In the genomic region with DNA sequence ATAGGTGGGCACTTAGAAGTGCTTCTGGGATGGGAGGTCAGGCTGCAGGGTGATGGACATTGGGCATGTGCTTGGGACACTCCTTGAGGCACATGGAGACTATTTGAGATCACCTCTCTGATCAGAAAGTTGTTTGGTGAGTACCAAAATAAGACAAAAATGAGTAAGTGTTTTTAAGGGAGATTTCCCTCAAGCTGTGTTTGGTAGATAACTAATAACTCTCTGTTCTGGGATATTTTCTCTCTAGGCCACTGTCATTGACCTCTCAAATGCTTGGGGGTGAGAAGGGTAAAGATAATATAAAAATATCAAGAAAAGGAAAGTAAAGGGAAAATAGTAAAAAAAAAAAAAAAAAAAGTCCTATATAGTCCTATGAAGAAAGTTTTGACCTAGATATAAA, we compare ENCODE assay signal across 16 cellular contexts.
A peak's percentile ranks its signal among the peaks of the same experiment; 100 is the strongest.
DNase-seq lines count a peak whose midpoint lies in the region; ATAC-seq and TF ChIP-seq lines count a peak whose summit lies in the region.
"Had no signal": no experiment of that assay in that cellular context is flagged by ENCODE, and none has a peak within 500 bp of the region (broad histone marks: within the 10 kb centered on the region; RNA-seq: fewer than 3 reads in every experiment).

No MANE protein-coding gene starts in this region.

- TF ChIP-seq CTCF in cardiac muscle cell (IDR thresholded peaks at IDR 0.05; ENCODE audit: low read depth, low read length) (no peak), heart right ventricle (IDR thresholded peaks at IDR 0.05) (no peak), IMR-90 (conservative IDR thresholded peaks at IDR 0.05; ENCODE audit: low read depth, low read length) (no peak), osteocyte (IDR thresholded peaks at IDR 0.05) (no peak), type B pancreatic cell (conservative IDR thresholded peaks at IDR 0.05) (no peak)

- no peak overlapping the region for H2AFZ ChIP-seq in IMR-90 (replicated peaks; ENCODE audit: low read length, poor library complexity)

- H3K79me1 ChIP-seq in IMR-90 (ENCODE audit: low read depth in 1 of 2, low read length in 2 of 2), result peaks cover 38 to 81% of the 10 kb centered on the region in 2 experiments

- H3K27ac Mint-ChIP-seq in osteocyte (ENCODE audit: unreplicated experiment) (peak overlapping the region; percentile 27), type B pancreatic cell (peak overlapping the region; percentile 48)
- no peak overlapping the region for H3K27ac Mint-ChIP-seq in activated T-helper 2 cell treated with anti-CD3 and anti-CD28 coated beads, Interferon-gamma antibody, Interleukin-2, Interleukin-4, amounts not matched to agents 10 μg/mL and 5 μg/mL and 100 μg/mL, durations not matched to agents 14 hours and 24 hours and 36 hours
- H3K27ac Mint-ChIP-seq: B cell; CD4-positive, alpha-beta T cell had no signal

- no peak overlapping the region for H3K4ac ChIP-seq in IMR-90 (ENCODE audit: low read depth, low read length)

- intact Hi-C loops in heart right ventricle (cut with DNase I) (no loop called here), IMR-90 (cut with micrococcal nuclease) (no loop called here)
- intact Hi-C loops in activated T-helper 2 cell treated with anti-CD3 and anti-CD28 coated beads, Interferon-gamma antibody, Interleukin-2, Interleukin-4, amounts not matched to agents 10 μg/mL and 5 μg/mL and 100 μg/mL, durations not matched to agents 14 hours and 24 hours and 36 hours (cut with micrococcal nuclease), result no loop called here

- no peak overlapping the region for H4K5ac ChIP-seq in IMR-90 (ENCODE audit: low read depth, low read length)

- no TSS peak for BruUV-seq in IMR-90 (replicated peaks; lab: Mats Ljungman, UMichigan)

- H3K36me3 Mint-ChIP-seq in osteocyte (ENCODE audit: unreplicated experiment) (peaks cover 2% of the 10 kb centered on the region), type B pancreatic cell (peaks cover 8% of the 10 kb centered on the region)
- no peaks in the 10 kb centered on the region for H3K36me3 Mint-ChIP-seq in activated T-helper 2 cell treated with anti-CD3 and anti-CD28 coated beads, Interferon-gamma antibody, Interleukin-2, Interleukin-4, amounts not matched to agents 10 μg/mL and 5 μg/mL and 100 μg/mL, durations not matched to agents 14 hours and 24 hours and 36 hours (ENCODE audit: low read depth)

- no peaks in the 10 kb centered on the region for H3K36me3 ChIP-seq in cardiac muscle cell
- peaks cover 0 to 11% (median 0%) of the 10 kb centered on the region in 9 donors for H3K36me3 ChIP-seq in heart right ventricle
- peaks cover 17% of the 10 kb centered on the region for H3K36me3 ChIP-seq in IMR-90 (ENCODE audit: control insufficient read depth, insufficient read depth, low read length)

- no peak for ATAC-seq in heart right ventricle
- no peak for ATAC-seq in IMR-90 (ENCODE audit: low read depth)

- no peaks in the 10 kb centered on the region for H3K9me3 Mint-ChIP-seq in osteocyte (ENCODE audit: unreplicated experiment)
- H3K9me3 Mint-ChIP-seq in type B pancreatic cell, result peaks cover 5% of the 10 kb centered on the region
- H3K9me3 Mint-ChIP-seq in activated T-helper 2 cell treated with anti-CD3 and anti-CD28 coated beads, Interferon-gamma antibody, Interleukin-2, Interleukin-4, amounts not matched to agents 10 μg/mL and 5 μg/mL and 100 μg/mL, durations not matched to agents 14 hours and 24 hours and 36 hours, result no peaks in the 10 kb centered on the region
- H3K9me3 Mint-ChIP-seq: CD4-positive, alpha-beta T cell; H9 had no signal

- H3K9me3 ChIP-seq in cardiac muscle cell (ENCODE audit: low read depth), result no peaks in the 10 kb centered on the region
- no peaks in the 10 kb centered on the region for H3K9me3 ChIP-seq in heart right ventricle
- H3K9me3 ChIP-seq in IMR-90 (ENCODE audit: control insufficient read depth, insufficient read depth, low read length), result no peaks in the 10 kb centered on the region

- peaks cover 69% of the 10 kb centered on the region for H4K20me1 ChIP-seq in IMR-90 (ENCODE audit: insufficient read depth, low read length)

- in situ Hi-C loops in IMR-90 (cut with MboI; ENCODE audit: low sequenced_read_pairs), result no loop called here

- H3K27me3 ChIP-seq in cardiac muscle cell (no peaks in the 10 kb centered on the region), heart right ventricle (no peaks in the 10 kb centered on the region), IMR-90 (ENCODE audit: control insufficient read depth, insufficient read depth, low read length) (no peaks in the 10 kb centered on the region)

- no peaks in the 10 kb centered on the region for H3K27me3 Mint-ChIP-seq in osteocyte (ENCODE audit: unreplicated experiment)
- no peaks in the 10 kb centered on the region for H3K27me3 Mint-ChIP-seq in type B pancreatic cell
- H3K27me3 Mint-ChIP-seq in activated T-helper 2 cell treated with anti-CD3 and anti-CD28 coated beads, Interferon-gamma antibody, Interleukin-2, Interleukin-4, amounts not matched to agents 10 μg/mL and 5 μg/mL and 100 μg/mL, durations not matched to agents 14 hours and 24 hours and 36 hours (ENCODE audit: low read depth), result peaks cover 11% of the 10 kb centered on the region
- H3K27me3 Mint-ChIP-seq: B cell had no signal

- H2BK20ac ChIP-seq in IMR-90 (ENCODE audit: low read depth, low read length), result no peak overlapping the region

- peak overlapping the region; percentile 84; the same call in 1 of the 2 replicates for H3K23ac ChIP-seq in IMR-90 (ENCODE audit: low read depth, low read length)

- H3K4me3 ChIP-seq in cardiac muscle cell, result no peak overlapping the region
- H3K4me3 ChIP-seq in heart right ventricle, result no peak overlapping the region
- no peak overlapping the region for H3K4me3 ChIP-seq in IMR-90 (ENCODE audit: insufficient read depth, low read depth, low read length)

- H3K4me3 Mint-ChIP-seq in osteocyte (ENCODE audit: unreplicated experiment), result no peak overlapping the region
- H3K4me3 Mint-ChIP-seq in type B pancreatic cell, result no peak overlapping the region
- H3K4me3 Mint-ChIP-seq in activated T-helper 2 cell treated with anti-CD3 and anti-CD28 coated beads, Interferon-gamma antibody, Interleukin-2, Interleukin-4, amounts not matched to agents 10 μg/mL and 5 μg/mL and 100 μg/mL, durations not matched to agents 14 hours and 24 hours and 36 hours (ENCODE audit: low read depth), result no peak overlapping the region
- H3K4me3 Mint-ChIP-seq: B cell; CD4-positive, alpha-beta T cell; H9 had no signal

- no peak overlapping the region for H2AK9ac ChIP-seq in IMR-90 (replicated peaks; ENCODE audit: low read depth, low read length, poor library complexity)

- H3K4me1 ChIP-seq in cardiac muscle cell (ENCODE audit: low read depth), result peaks cover 29% of the 10 kb centered on the region
- H3K4me1 ChIP-seq in heart right ventricle, result peaks cover 0 to 18% (median 3%) of the 10 kb centered on the region in 9 donors
- H3K4me1 ChIP-seq in IMR-90 (ENCODE audit: control insufficient read depth, insufficient read depth, low read length), result peaks cover 12% of the 10 kb centered on the region

- H3K27ac ChIP-seq in cardiac muscle cell (peak overlapping the region; percentile 26), heart right ventricle (no peak overlapping the region), IMR-90 (ENCODE audit: insufficient read depth, low read length) (no peak overlapping the region)

- no peak overlapping the region for H3K18ac ChIP-seq in IMR-90 (ENCODE audit: low read depth, low read length)

- no peak for DNase-seq in cardiac muscle cell (ENCODE audit: low read depth in 1 of 2, low spot score in 1 of 2)
- no peak for DNase-seq in heart right ventricle
- DNase-seq in IMR-90, result no peak
- no peak for DNase-seq in osteocyte (ENCODE audit: extremely low spot score, unreplicated experiment)
- DNase-seq in type B pancreatic cell (ENCODE audit: extremely low spot score, unreplicated experiment), result no peak
- no peak for DNase-seq in DMS153 treated with DMSO at 0.1 percent for 48 hours (lab: John Stamatoyannopoulos, UW; ENCODE audit: unreplicated experiment)
- DNase-seq in activated CD4-positive, alpha-beta T cell treated with anti-CD3 and anti-CD28 coated beads, Interleukin-2, amount 50 U/mL, for 4 hours, result no peak
- DNase-seq in activated T-helper 2 cell treated with anti-CD3 and anti-CD28 coated beads, Interferon-gamma antibody, Interleukin-2, Interleukin-4, amounts not matched to agents 10 μg/mL and 5 μg/mL and 100 μg/mL, durations not matched to agents 14 hours and 24 hours and 36 hours (ENCODE audit: low spot score), result no peak
- DNase-seq: 8988T; C1 segment of cervical spinal cord; CD4-positive, alpha-beta T cell; DND-41; GDM1; GOT3; H9 had no signal

- H4K91ac ChIP-seq in IMR-90 (ENCODE audit: insufficient read depth, low read depth, low read length), result no peak overlapping the region

- CTCF ChIA-PET in IMR-90 (lab: Yijun Ruan, JAX), result no interaction called here

- H2AK5ac ChIP-seq in IMR-90 (ENCODE audit: low read depth, low read length), result peak overlapping the region; percentile 62; the same call in 1 of the 2 replicates

- TF ChIP-seq POLR2A in IMR-90 (IDR thresholded peaks at IDR 0.05; ENCODE audit: low read depth, low read length), result no peak

- H3K4me1 Mint-ChIP-seq in osteocyte (ENCODE audit: unreplicated experiment) (peaks cover 64% of the 10 kb centered on the region), type B pancreatic cell (ENCODE audit: unreplicated experiment) (peaks cover 34% of the 10 kb centered on the region)
- H3K4me1 Mint-ChIP-seq in activated T-helper 2 cell treated with anti-CD3 and anti-CD28 coated beads, Interferon-gamma antibody, Interleukin-2, Interleukin-4, amounts not matched to agents 10 μg/mL and 5 μg/mL and 100 μg/mL, durations not matched to agents 14 hours and 24 hours and 36 hours (ENCODE audit: low read depth), result no peaks in the 10 kb centered on the region
- H3K4me1 Mint-ChIP-seq: B cell had no signal

- no peak overlapping the region for H4K8ac ChIP-seq in IMR-90 (ENCODE audit: low read depth in 2 of 2, low read length in 2 of 2)

- H2BK120ac ChIP-seq in IMR-90 (ENCODE audit: low read depth, low read length), result no peak overlapping the region

- H2BK5ac ChIP-seq in IMR-90 (ENCODE audit: low read depth, low read length, poor library complexity, severe bottlenecking), result no peak overlapping the region

- dilution Hi-C loops in IMR-90 (cut with HindIII; ENCODE audit: low sequenced_read_pairs, unreplicated experiment), result no loop called here

- H2BK15ac ChIP-seq in IMR-90 (ENCODE audit: low read depth, low read length), result no peak overlapping the region

- H3K4me2 ChIP-seq in IMR-90 (ENCODE audit: low read depth, low read length), result no peak overlapping the region

- H3K9ac ChIP-seq in IMR-90 (ENCODE audit: low read depth, low read length), result no peak overlapping the region

- H3K9me1 ChIP-seq in IMR-90 (ENCODE audit: insufficient read depth, low read length), result peaks cover 28% of the 10 kb centered on the region

- H3K14ac ChIP-seq in IMR-90 (replicated peaks; ENCODE audit: low read depth, low read length), result no peak overlapping the region; the same call in 1 of the 2 replicates

- no peak for TF ChIP-seq RAD21 in IMR-90 (IDR thresholded peaks at IDR 0.05; ENCODE audit: low read length)

- POLR2A ChIA-PET in IMR-90 (lab: Charles Lee; ENCODE audit: unreplicated experiment), result interaction anchor here (0.5 kb wide), 1 partner anchor 9 kb away, joined by 3 read pairs; no protein-coding TSS in a partner anchor

- H3K56ac ChIP-seq in IMR-90 (ENCODE audit: extremely low read depth, insufficient read depth, low read length), result no peak overlapping the region

TF ChIP-seq in IMR-90, 13 proteins besides CTCF, POLR2A, EP300 and RAD21 (continues in another document):
- TF ChIP-seq SMC3 (IDR thresholded peaks at IDR 0.05; ENCODE audit: low read depth, low read length), result no peak
- TF ChIP-seq MAFK (IDR thresholded peaks at IDR 0.05; ENCODE audit: low read depth, low read length), result no peak
